Comparison of ENCODE assay signal across 1 cellular context in the genomic region with DNA sequence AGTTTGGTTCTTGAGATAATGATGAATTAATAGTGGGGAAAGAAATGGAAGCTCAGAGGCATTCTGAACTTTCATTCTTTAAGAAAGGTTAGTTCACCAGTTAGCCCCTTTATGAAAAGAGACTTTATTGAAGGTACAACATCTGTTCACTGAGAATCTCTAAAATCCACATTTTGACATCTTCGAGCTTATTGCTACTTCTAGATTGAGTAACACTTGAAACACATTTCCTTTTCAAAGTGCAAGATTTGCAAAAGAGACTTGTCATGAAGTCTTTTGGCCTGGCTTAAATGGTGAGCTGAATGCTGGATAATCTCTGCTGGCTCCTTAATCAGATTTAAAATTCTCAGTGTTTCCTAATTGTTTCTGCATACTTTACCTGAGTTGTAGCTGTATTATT.
TF ChIP-seq lines count a peak whose summit lies in the region.

No MANE protein-coding gene starts in this region.

TF ChIP-seq in GM12878, 131 proteins besides CTCF, POLR2A, EP300 and RAD21:
- TF ChIP-seq IRF5 (IDR thresholded peaks at IDR 0.05; ENCODE audit: borderline replicate concordance) (no peak), BHLHE40 (IDR thresholded peaks at IDR 0.05; ENCODE audit: borderline replicate concordance in 1 of 2, low read depth in 2 of 2, low read length in 1 of 2) (no peak), CEBPB (IDR thresholded peaks at IDR 0.05; ENCODE audit: borderline replicate concordance in 1 of 2, low read depth in 2 of 2, low read length in 2 of 2) (no peak), USF2 (IDR thresholded peaks at IDR 0.05; ENCODE audit: borderline replicate concordance, low read depth, low read length) (no peak)
- TF ChIP-seq, protein P1, sequence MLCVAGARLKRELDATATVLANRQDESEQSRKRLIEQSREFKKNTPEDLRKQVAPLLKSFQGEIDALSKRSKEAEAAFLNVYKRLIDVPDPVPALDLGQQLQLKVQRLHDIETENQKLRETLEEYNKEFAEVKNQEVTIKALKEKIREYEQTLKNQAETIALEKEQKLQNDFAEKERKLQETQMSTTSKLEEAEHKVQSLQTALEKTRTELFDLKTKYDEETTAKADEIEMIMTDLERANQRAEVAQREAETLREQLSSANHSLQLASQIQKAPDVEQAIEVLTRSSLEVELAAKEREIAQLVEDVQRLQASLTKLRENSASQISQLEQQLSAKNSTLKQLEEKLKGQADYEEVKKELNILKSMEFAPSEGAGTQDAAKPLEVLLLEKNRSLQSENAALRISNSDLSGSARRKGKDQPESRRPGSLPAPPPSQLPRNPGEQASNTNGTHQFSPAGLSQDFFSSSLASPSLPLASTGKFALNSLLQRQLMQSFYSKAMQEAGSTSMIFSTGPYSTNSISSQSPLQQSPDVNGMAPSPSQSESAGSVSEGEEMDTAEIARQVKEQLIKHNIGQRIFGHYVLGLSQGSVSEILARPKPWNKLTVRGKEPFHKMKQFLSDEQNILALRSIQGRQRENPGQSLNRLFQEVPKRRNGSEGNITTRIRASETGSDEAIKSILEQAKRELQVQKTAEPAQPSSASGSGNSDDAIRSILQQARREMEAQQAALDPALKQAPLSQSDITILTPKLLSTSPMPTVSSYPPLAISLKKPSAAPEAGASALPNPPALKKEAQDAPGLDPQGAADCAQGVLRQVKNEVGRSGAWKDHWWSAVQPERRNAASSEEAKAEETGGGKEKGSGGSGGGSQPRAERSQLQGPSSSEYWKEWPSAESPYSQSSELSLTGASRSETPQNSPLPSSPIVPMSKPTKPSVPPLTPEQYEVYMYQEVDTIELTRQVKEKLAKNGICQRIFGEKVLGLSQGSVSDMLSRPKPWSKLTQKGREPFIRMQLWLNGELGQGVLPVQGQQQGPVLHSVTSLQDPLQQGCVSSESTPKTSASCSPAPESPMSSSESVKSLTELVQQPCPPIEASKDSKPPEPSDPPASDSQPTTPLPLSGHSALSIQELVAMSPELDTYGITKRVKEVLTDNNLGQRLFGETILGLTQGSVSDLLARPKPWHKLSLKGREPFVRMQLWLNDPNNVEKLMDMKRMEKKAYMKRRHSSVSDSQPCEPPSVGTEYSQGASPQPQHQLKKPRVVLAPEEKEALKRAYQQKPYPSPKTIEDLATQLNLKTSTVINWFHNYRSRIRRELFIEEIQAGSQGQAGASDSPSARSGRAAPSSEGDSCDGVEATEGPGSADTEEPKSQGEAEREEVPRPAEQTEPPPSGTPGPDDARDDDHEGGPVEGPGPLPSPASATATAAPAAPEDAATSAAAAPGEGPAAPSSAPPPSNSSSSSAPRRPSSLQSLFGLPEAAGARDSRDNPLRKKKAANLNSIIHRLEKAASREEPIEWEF (IDR thresholded peaks at IDR 0.05; ENCODE audit: insufficient replicate concordance, low read depth, low read length): no peak
